Comparison of ENCODE assay signal across 16 cellular contexts in genomic region chr15:43877371-43877770, GRCh38.
"Had no signal": no experiment of that assay in that cellular context is flagged by ENCODE, and none has a peak within 500 bp of the region (broad histone marks: within the 10 kb centered on the region; RNA-seq: fewer than 3 reads in every experiment).

No MANE protein-coding gene starts in this region.

- H3K4me3 Mint-ChIP-seq: activated naive CD8-positive, alpha-beta T cell treated with anti-CD3 and anti-CD28 coated beads, Interleukin-2, amount 50 U/mL, for 24 hours; activated T-helper 17 cell treated with anti-CD3 and anti-CD28 coated beads, Interleukin-2, amount 50 U/mL, for 72 hours; endodermal cell; T-cell had no signal

- DNase-seq: activated CD4-positive, alpha-beta T cell treated with anti-CD3 and anti-CD28 coated beads, Interleukin-2, amount 50 U/mL, for 1 hour; activated naive CD4-positive, alpha-beta T cell treated with Interleukin-2 at 50 U/mL for 16 hours; activated naive CD8-positive, alpha-beta T cell treated with anti-CD3 and anti-CD28 coated beads, Interleukin-2, amount 50 U/mL, for 24 hours; dorsolateral prefrontal cortex; endodermal cell; sigmoid colon; stimulated activated CD4-positive, alpha-beta T cell treated with anti-CD3 and anti-CD28 coated beads, Interleukin-1b, Interleukin-23, amount 100 ng/mL, for 48 hours; T-cell; T-helper 9 cell had no signal

- H3K27me3 ChIP-seq: ascending aorta, dorsolateral prefrontal cortex, gastroesophageal sphincter, hepatocyte, sigmoid colon had no signal

- H3K4me3 ChIP-seq: ascending aorta, dorsolateral prefrontal cortex, gastroesophageal sphincter, hepatocyte, prostate gland, sigmoid colon, thoracic aorta had no signal

- H3K4me1 Mint-ChIP-seq: activated naive CD8-positive, alpha-beta T cell treated with anti-CD3 and anti-CD28 coated beads, Interleukin-2, amount 50 U/mL, for 24 hours; activated T-helper 17 cell treated with anti-CD3 and anti-CD28 coated beads, Interleukin-2, amount 50 U/mL, for 72 hours; endodermal cell; T-cell had no signal

- H3K9me3 Mint-ChIP-seq: activated naive CD8-positive, alpha-beta T cell treated with anti-CD3 and anti-CD28 coated beads, Interleukin-2, amount 50 U/mL, for 24 hours; activated T-helper 17 cell treated with anti-CD3 and anti-CD28 coated beads, Interleukin-2, amount 50 U/mL, for 72 hours; endodermal cell; T-cell had no signal

- H3K9me3 ChIP-seq: ascending aorta, gastroesophageal sphincter, prostate gland, sigmoid colon, thoracic aorta had no signal

- H3K27ac Mint-ChIP-seq: activated naive CD8-positive, alpha-beta T cell treated with anti-CD3 and anti-CD28 coated beads, Interleukin-2, amount 50 U/mL, for 24 hours; activated T-helper 17 cell treated with anti-CD3 and anti-CD28 coated beads, Interleukin-2, amount 50 U/mL, for 72 hours; endodermal cell; T-cell had no signal

- H3K27ac ChIP-seq: ascending aorta, gastroesophageal sphincter, hepatocyte, prostate gland, sigmoid colon, thoracic aorta had no signal

- H3K4me1 ChIP-seq: ascending aorta, gastroesophageal sphincter, prostate gland, sigmoid colon had no signal

- H3K27me3 Mint-ChIP-seq: activated naive CD8-positive, alpha-beta T cell treated with anti-CD3 and anti-CD28 coated beads, Interleukin-2, amount 50 U/mL, for 24 hours; activated T-helper 17 cell treated with anti-CD3 and anti-CD28 coated beads, Interleukin-2, amount 50 U/mL, for 72 hours; T-cell had no signal

- H3K36me3 ChIP-seq: ascending aorta, prostate gland, thoracic aorta had no signal

- ATAC-seq: activated CD4-positive, CD25-positive, alpha-beta regulatory T cell treated with anti-CD3 and anti-CD28 coated beads, Interleukin-2, amount 50 U/mL, for 24 hours; activated naive CD8-positive, alpha-beta T cell treated with anti-CD3 and anti-CD28 coated beads, Interleukin-2, amount 50 U/mL, for 24 hours; activated T-helper 17 cell treated with anti-CD3 and anti-CD28 coated beads, Interleukin-2, amount 50 U/mL, for 72 hours; gastroesophageal sphincter; T-cell had no signal
